ENCODE assay signal across 24 cellular contexts in genomic region chr5:81815318-81815717, GRCh38.
DNase-seq lines count a peak whose midpoint lies in the region; ATAC-seq, FAIRE-seq and TF ChIP-seq lines count a peak whose summit lies in the region.
"Had no signal": no experiment of that assay in that cellular context is flagged by ENCODE, and none has a peak within 500 bp of the region (broad histone marks: within the 10 kb centered on the region; RNA-seq: fewer than 3 reads in every experiment).

No MANE protein-coding gene starts in this region.

- intact Hi-C loops in HepG2 (cut with micrococcal nuclease; ENCODE audit: unreplicated experiment), result no loop called here
- intact Hi-C loops in right lobe of liver (cut with DNase I), result no loop called here
- intact Hi-C loops in IMR-90 (cut with micrococcal nuclease), result no loop called here

- H3K36me3 ChIP-seq in HepG2 (replicated peaks in 1 of 2; ENCODE audit: control insufficient read depth in 1 of 2, insufficient read depth in 2 of 2, low read length in 2 of 2), result no peaks in the 10 kb centered on the region
- no peaks in the 10 kb centered on the region for H3K36me3 ChIP-seq in right lobe of liver
- no peaks in the 10 kb centered on the region for H3K36me3 ChIP-seq in IMR-90 (ENCODE audit: control insufficient read depth, insufficient read depth, low read length)
- H3K36me3 ChIP-seq in H1 (ENCODE audit: control insufficient read depth in 2 of 4, insufficient read depth in 4 of 4, low read length in 3 of 4), result no peaks in the 10 kb centered on the region
- H3K36me3 ChIP-seq: BE2C, BLaER1 had no signal

- no peak for TF ChIP-seq EP300 in HepG2 (IDR thresholded peaks at IDR 0.05; ENCODE audit: low read depth in 2 of 2, low read length in 2 of 2)
- TF ChIP-seq EP300 in HepG2 (CRISPR knock-in tag; IDR thresholded peaks at IDR 0.05; ENCODE audit: borderline replicate concordance), result no peak
- no peak for TF ChIP-seq EP300 in H1 (IDR thresholded peaks at IDR 0.05; ENCODE audit: borderline replicate concordance in 1 of 2, low read depth in 2 of 2, low read length in 2 of 2)

- H3K23me2 ChIP-seq in H1 (ENCODE audit: low read depth, low read length), result no peaks in the 10 kb centered on the region

- FAIRE-seq in HepG2 (lab: Jason Lieb, UNC), result no peak
- FAIRE-seq in H1 (lab: Jason Lieb, UNC), result no peak
- FAIRE-seq: GM12891, GM19239 had no signal

- no TSS peak for BruUV-seq in HepG2 (replicated peaks; lab: Mats Ljungman, UMichigan)
- no TSS peak for BruUV-seq in IMR-90 (replicated peaks; lab: Mats Ljungman, UMichigan)

- H3K18ac ChIP-seq in IMR-90 (ENCODE audit: low read depth, low read length) (no peak overlapping the region), H1 (ENCODE audit: extremely low read depth, low read length) (no peak overlapping the region)

- no peaks in the 10 kb centered on the region for H3K9me3 ChIP-seq in HepG2 (ENCODE audit: low read length)
- no peaks in the 10 kb centered on the region for H3K9me3 ChIP-seq in right lobe of liver
- no peaks in the 10 kb centered on the region for H3K9me3 ChIP-seq in IMR-90 (ENCODE audit: control insufficient read depth, insufficient read depth, low read length)
- no peaks in the 10 kb centered on the region for H3K9me3 ChIP-seq in H1 (ENCODE audit: insufficient read depth in 2 of 2, low read depth in 1 of 2, low read length in 1 of 2)
- H3K9me3 ChIP-seq: BE2C, BLaER1 had no signal

- H3K23ac ChIP-seq in IMR-90 (ENCODE audit: low read depth, low read length) (no peak overlapping the region), H1 (ENCODE audit: insufficient read length) (no peak overlapping the region)

- no peak overlapping the region for H3K56ac ChIP-seq in IMR-90 (ENCODE audit: extremely low read depth, insufficient read depth, low read length)
- H3K56ac ChIP-seq in H1 (replicated peaks; ENCODE audit: insufficient read length, low read depth, low read length), result no peak overlapping the region

- H3K27ac ChIP-seq in HepG2 (ENCODE audit: extremely low read length, insufficient read depth, low read length) (no peak overlapping the region), right lobe of liver (no peak overlapping the region), IMR-90 (ENCODE audit: insufficient read depth, low read length) (no peak overlapping the region), H1 (ENCODE audit: low read depth, low read length) (no peak overlapping the region)
- H3K27ac ChIP-seq: 22Rv1, BLaER1 had no signal

- H3K4me2 ChIP-seq in HepG2 (ENCODE audit: low read depth, low read length) (no peak overlapping the region), IMR-90 (ENCODE audit: low read depth, low read length) (no peak overlapping the region), H1 (ENCODE audit: insufficient read depth in 1 of 2, low read depth in 2 of 2, low read length in 2 of 2) (no peak overlapping the region)
- H3K4me2 ChIP-seq: BLaER1 had no signal

- H3K79me1 ChIP-seq in IMR-90 (ENCODE audit: low read depth in 1 of 2, low read length in 2 of 2), result no peaks in the 10 kb centered on the region
- no peaks in the 10 kb centered on the region for H3K79me1 ChIP-seq in H1 (ENCODE audit: low read depth, low read length)

- no peak overlapping the region for H3K14ac ChIP-seq in IMR-90 (replicated peaks; ENCODE audit: low read depth, low read length)
- no peak overlapping the region for H3K14ac ChIP-seq in H1 (ENCODE audit: insufficient read length)

- no peaks in the 10 kb centered on the region for H3K79me2 ChIP-seq in HepG2 (ENCODE audit: insufficient read depth, low read length)
- no peaks in the 10 kb centered on the region for H3K79me2 ChIP-seq in H1 (ENCODE audit: control insufficient read depth in 1 of 2, insufficient read depth in 2 of 2, low read length in 2 of 2)

- POLR2A ChIA-PET in HepG2 (lab: Yijun Ruan, JAX) (no interaction called here), IMR-90 (lab: Charles Lee; ENCODE audit: unreplicated experiment) (no interaction called here), H1 (lab: Charles Lee; ENCODE audit: partially characterized antibody) (no interaction called here)

- in situ Hi-C loops in HepG2 (cut with HindIII; ENCODE audit: extremely low pct_ligation_motif_present, low pct_unique_long_range_greater_than_20kb), result no loop called here
- in situ Hi-C loops in IMR-90 (cut with MboI; ENCODE audit: low sequenced_read_pairs), result no loop called here

- H2BK20ac ChIP-seq in IMR-90 (ENCODE audit: low read depth, low read length) (no peak overlapping the region), H1 (ENCODE audit: low read length) (no peak overlapping the region)

- no peak overlapping the region for H2BK12ac ChIP-seq in H1 (ENCODE audit: low read depth, low read length)

- ATAC-seq in HepG2 (no peak), right lobe of liver (no peak), IMR-90 (ENCODE audit: low read depth) (no peak), HG03354 (IDR thresholded peaks at IDR 0.05; ENCODE audit: poor library complexity, severe bottlenecking, unreplicated experiment) (no peak)

- no peak overlapping the region for H2BK120ac ChIP-seq in IMR-90 (ENCODE audit: low read depth, low read length)
- H2BK120ac ChIP-seq in H1 (replicated peaks; ENCODE audit: low read depth, low read length), result no peak overlapping the region

- H4K5ac ChIP-seq in IMR-90 (ENCODE audit: low read depth, low read length), result no peak overlapping the region
- H4K5ac ChIP-seq in H1 (ENCODE audit: insufficient read length, low read depth, low read length), result no peak overlapping the region

- TF ChIP-seq CTCF in HepG2 (CRISPR knock-in tag; IDR thresholded peaks at IDR 0.05), result no peak
- TF ChIP-seq CTCF in right lobe of liver (IDR thresholded peaks at IDR 0.05), result no peak
- TF ChIP-seq CTCF in IMR-90 (conservative IDR thresholded peaks at IDR 0.05; ENCODE audit: low read depth, low read length), result no peak
- no peak for TF ChIP-seq CTCF in H1 (IDR thresholded peaks at IDR 0.05; ENCODE audit: control extremely low read depth in 1 of 3, insufficient read depth in 1 of 3, low read depth in 1 of 3, low read length in 3 of 3)

- H3K4me3 ChIP-seq in HepG2 (replicated peaks in 1 of 3; ENCODE audit: insufficient read depth in 1 of 3, low read depth in 2 of 3, low read length in 3 of 3), result no peak overlapping the region
- H3K4me3 ChIP-seq in right lobe of liver, result no peak overlapping the region
- no peak overlapping the region for H3K4me3 ChIP-seq in IMR-90 (ENCODE audit: insufficient read depth, low read depth, low read length)
- no peak overlapping the region for H3K4me3 ChIP-seq in H1 (ENCODE audit: extremely low read depth in 1 of 4, insufficient read depth in 2 of 4, low read depth in 3 of 4, low read length in 4 of 4)
- H3K4me3 ChIP-seq: BLaER1 had no signal

- H4K91ac ChIP-seq in IMR-90 (ENCODE audit: insufficient read depth, low read depth, low read length) (no peak overlapping the region), H1 (replicated peaks; ENCODE audit: insufficient read length, low read length) (no peak overlapping the region)

- H2BK15ac ChIP-seq in IMR-90 (ENCODE audit: low read depth, low read length) (no peak overlapping the region), H1 (ENCODE audit: low read length) (no peak overlapping the region)

- peaks cover 4% of the 10 kb centered on the region; the same call in 1 of the 2 replicates for H3K9me1 ChIP-seq in IMR-90 (ENCODE audit: insufficient read depth, low read length)

- no peaks in the 10 kb centered on the region for H3K4me1 ChIP-seq in HepG2 (ENCODE audit: insufficient read depth, low read length)
- no peaks in the 10 kb centered on the region for H3K4me1 ChIP-seq in right lobe of liver
- peaks cover 3% of the 10 kb centered on the region for H3K4me1 ChIP-seq in IMR-90 (ENCODE audit: control insufficient read depth, insufficient read depth, low read length)
- no peaks in the 10 kb centered on the region for H3K4me1 ChIP-seq in H1 (replicated peaks in 1 of 4; ENCODE audit: control insufficient read depth in 3 of 4, insufficient read depth in 4 of 4, low read length in 3 of 4)
- H3K4me1 ChIP-seq: BE2C, BLaER1 had no signal

- H2AK5ac ChIP-seq in IMR-90 (ENCODE audit: low read depth, low read length), result no peak overlapping the region
- no peak overlapping the region for H2AK5ac ChIP-seq in H1 (ENCODE audit: low read depth, low read length)

- no peak for DNase-seq in HepG2 (ENCODE audit: low spot score)
- DNase-seq in right lobe of liver, result no peak
- no peak for DNase-seq in IMR-90
- DNase-seq in H1 (ENCODE audit: low read depth in 1 of 2, low spot score in 2 of 2), result no peak
- no peak for DNase-seq in NCI-H2196 (lab: John Stamatoyannopoulos, UW; ENCODE audit: unreplicated experiment)
- DNase-seq: ACHN; BE2C; C1 segment of cervical spinal cord; CD4-positive, alpha-beta memory T cell; CD4-positive, CD25-positive, alpha-beta regulatory T cell; CD8-positive, alpha-beta memory T cell; COR-L47; DMS 273 treated with DMSO at 0.1 percent for 48 hours; DMS153; DMS53; DMS79; DND-41; EL; GF-D8 had no signal

- no peaks in the 10 kb centered on the region for H3K27me3 ChIP-seq in HepG2 (ENCODE audit: control insufficient read depth in 1 of 2, insufficient read depth in 2 of 2, low read length in 2 of 2)
- no peaks in the 10 kb centered on the region for H3K27me3 ChIP-seq in right lobe of liver
- peaks cover 3% of the 10 kb centered on the region; the same call in 1 of the 2 replicates for H3K27me3 ChIP-seq in IMR-90 (ENCODE audit: control insufficient read depth, insufficient read depth, low read length)
- no peaks in the 10 kb centered on the region for H3K27me3 ChIP-seq in H1 (replicated peaks in 1 of 4; ENCODE audit: control insufficient read depth in 3 of 4, extremely low read depth in 1 of 4, insufficient read depth in 3 of 4, low read length in 3 of 4)
- H3K27me3 ChIP-seq: BE2C, BLaER1 had no signal

- H3K9ac ChIP-seq in HepG2 (ENCODE audit: insufficient read depth, low read depth, low read length) (no peak overlapping the region), IMR-90 (ENCODE audit: low read depth, low read length) (no peak overlapping the region), H1 (replicated peaks in 1 of 4; ENCODE audit: extremely low read depth in 1 of 4, low read depth in 3 of 4, low read length in 3 of 4) (no peak overlapping the region)
- H3K9ac ChIP-seq: BLaER1 had no signal

- CTCF ChIA-PET in HepG2 (lab: Yijun Ruan, JAX; ENCODE audit: low intra/inter-chr PET ratio, low total read pairs) (no interaction called here), IMR-90 (lab: Yijun Ruan, JAX) (no interaction called here), H1 (lab: Charles Lee; ENCODE audit: partially characterized antibody) (no interaction called here)

- no peak overlapping the region for H2AK9ac ChIP-seq in IMR-90 (replicated peaks; ENCODE audit: low read depth, low read length, poor library complexity)

- no peaks in the 10 kb centered on the region for H4K20me1 ChIP-seq in HepG2 (ENCODE audit: insufficient read depth, low read length)
- no peaks in the 10 kb centered on the region for H4K20me1 ChIP-seq in IMR-90 (ENCODE audit: insufficient read depth, low read length)
- H4K20me1 ChIP-seq in H1 (replicated peaks in 1 of 2; ENCODE audit: control insufficient read depth in 1 of 2, insufficient read depth in 2 of 2, low read length in 2 of 2), result no peaks in the 10 kb centered on the region
- H4K20me1 ChIP-seq: BLaER1 had no signal

- H3K4ac ChIP-seq in IMR-90 (ENCODE audit: low read depth, low read length) (no peak overlapping the region), H1 (replicated peaks; ENCODE audit: insufficient read length, low read depth, low read length) (no peak overlapping the region)

- H2BK5ac ChIP-seq in IMR-90 (ENCODE audit: low read depth, low read length, poor library complexity, severe bottlenecking), result no peak overlapping the region
- no peak overlapping the region for H2BK5ac ChIP-seq in H1 (ENCODE audit: low read depth, low read length)

- TF ChIP-seq RAD21 in HepG2 (CRISPR knock-in tag; IDR thresholded peaks at IDR 0.05) (no peak), IMR-90 (IDR thresholded peaks at IDR 0.05; ENCODE audit: low read length) (no peak), H1 (IDR thresholded peaks at IDR 0.05 in 1 of 2, conservative IDR thresholded peaks at IDR 0.05 in 1 of 2; ENCODE audit: low read depth in 2 of 2, low read length in 2 of 2) (no peak)

- TF ChIP-seq POLR2A in HepG2 (IDR thresholded peaks at IDR 0.05; ENCODE audit: insufficient read depth in 1 of 2, low read depth in 2 of 2, low read length in 2 of 2) (no peak), right lobe of liver (IDR thresholded peaks at IDR 0.05) (no peak), IMR-90 (IDR thresholded peaks at IDR 0.05; ENCODE audit: low read depth, low read length) (no peak), H1 (IDR thresholded peaks at IDR 0.05; ENCODE audit: control extremely low read depth in 1 of 2, low read depth in 2 of 2, low read length in 2 of 2) (no peak)

- 0% methylated on average over 3 of the region's 3 CpGs for WGBS in HepG2 (ENCODE audit: low lambda C conversion rate)
- 80% methylated on average over 3 of the region's 3 CpGs for WGBS in right lobe of liver (ENCODE audit: insufficient coverage, low coverage, low lambda C conversion rate, missing lambda C conversion rate)
- no CpG with 5 or more reads among the region's 3 CpGs for WGBS in IMR-90 (ENCODE audit: extremely low coverage in 2 of 2, insufficient read length in 1 of 2), 2 experiments
- 86% methylated on average over 3 of the region's 3 CpGs; no CpG with 5 or more reads in 1 of the 2 experiments for WGBS in H1 (ENCODE audit: extremely low coverage in 1 of 2, insufficient coverage in 1 of 2, insufficient read length in 1 of 2, insufficient replicate concordance in 2 of 2, low coverage in 1 of 2, low lambda C conversion rate in 2 of 2, missing lambda C conversion rate in 1 of 2), 2 experiments

- dilution Hi-C loops in IMR-90 (cut with HindIII; ENCODE audit: low sequenced_read_pairs, unreplicated experiment), result no loop called here

- H2AFZ ChIP-seq in HepG2 (ENCODE audit: low read length) (no peak overlapping the region), IMR-90 (replicated peaks; ENCODE audit: low read length, poor library complexity) (no peak overlapping the region), H1 (ENCODE audit: low read length) (no peak overlapping the region)

- H4K8ac ChIP-seq in IMR-90 (ENCODE audit: low read depth in 2 of 2, low read length in 2 of 2) (no peak overlapping the region), H1 (ENCODE audit: extremely low read depth, insufficient read depth, low read length) (no peak overlapping the region)

Comparison
In these comparisons a context has a peak if more than half of its experiments do, and no peak if none do; other contexts are left out.
1. Of the 41 proteins assayed by ChIP-seq in both HepG2 and H1: peak only in HepG2: none; only in H1: none; in both: MAFK; in neither: 40.